ENCODE assay signal across 1 cellular context in genomic region chr7:101378808-101379207, GRCh38.
TF ChIP-seq lines count a peak whose summit lies in the region.

No MANE protein-coding gene starts in this region.

TF ChIP-seq in K562, 482 proteins besides CTCF, POLR2A, EP300 and RAD21:
- TF ChIP-seq ZNF75A (CRISPR knock-in tag; IDR thresholded peaks at IDR 0.05) = no peak
- no peak for TF ChIP-seq NR2C2 (CRISPR knock-in tag; IDR thresholded peaks at IDR 0.05)
- no peak for TF ChIP-seq NR2C2 (tag; IDR thresholded peaks at IDR 0.05)
- no peak for TF ChIP-seq SRF (CRISPR knock-in tag; IDR thresholded peaks at IDR 0.05)
- TF ChIP-seq TFAP4 (CRISPR knock-in tag; IDR thresholded peaks at IDR 0.05; ENCODE audit: borderline replicate concordance) = no peak
- TF ChIP-seq MCM3 (IDR thresholded peaks at IDR 0.05) = no peak
- no peak for TF ChIP-seq EGR1 (conservative IDR thresholded peaks at IDR 0.05)
- peak; percentile 30; the same call in 1 of the 2 replicates for TF ChIP-seq ZNF407 (IDR thresholded peaks at IDR 0.05; ENCODE audit: low read depth)
